1 cellular context compared by ENCODE assay signal in the genomic region with DNA sequence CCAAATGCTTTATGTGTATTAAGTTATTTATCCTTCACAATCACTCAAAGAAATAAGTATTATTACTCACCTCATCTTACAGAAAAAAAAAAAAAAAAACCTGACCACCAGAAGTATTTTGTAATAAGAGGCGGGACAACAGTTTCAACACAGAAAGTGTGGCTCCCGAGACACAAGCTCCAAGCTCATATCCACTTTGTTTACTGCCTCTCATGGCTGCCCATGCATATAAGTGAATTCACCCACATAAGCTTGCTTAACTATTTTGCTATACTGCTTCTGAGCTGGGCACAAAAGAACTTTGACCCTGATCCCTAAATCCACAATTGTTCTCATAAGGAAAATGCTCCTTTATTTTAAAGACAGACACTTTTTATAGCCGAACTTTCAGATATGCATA.
TF ChIP-seq lines count a peak whose summit lies in the region.

No MANE protein-coding gene starts in this region.

TF ChIP-seq in HepG2, 621 proteins besides CTCF, POLR2A, EP300 and RAD21 (continued from another document):
- TF ChIP-seq SOX13 (IDR thresholded peaks at IDR 0.05), result no peak
- TF ChIP-seq SOX13 (CRISPR knock-in tag; conservative IDR thresholded peaks at IDR 0.05 in 1 of 2, IDR thresholded peaks at IDR 0.05 in 1 of 2), result peak in 1 of 2 experiments; percentile 22; a peak in 1 of 4 replicates
- TF ChIP-seq ZMYM4 (CRISPR knock-in tag; IDR thresholded peaks at IDR 0.05), result 0 out of 2 replicates have a peak, but pooled peaks have one; percentile 23
- TF ChIP-seq DNMT3B (CRISPR knock-in tag; conservative IDR thresholded peaks at IDR 0.05), result no peak
- no peak for TF ChIP-seq CREB1 (IDR thresholded peaks at IDR 0.05)
- TF ChIP-seq CREB1 (CRISPR knock-in tag; IDR thresholded peaks at IDR 0.05), result peak; percentile 49; the same call in 1 of the 2 replicates
- TF ChIP-seq, protein P1, sequence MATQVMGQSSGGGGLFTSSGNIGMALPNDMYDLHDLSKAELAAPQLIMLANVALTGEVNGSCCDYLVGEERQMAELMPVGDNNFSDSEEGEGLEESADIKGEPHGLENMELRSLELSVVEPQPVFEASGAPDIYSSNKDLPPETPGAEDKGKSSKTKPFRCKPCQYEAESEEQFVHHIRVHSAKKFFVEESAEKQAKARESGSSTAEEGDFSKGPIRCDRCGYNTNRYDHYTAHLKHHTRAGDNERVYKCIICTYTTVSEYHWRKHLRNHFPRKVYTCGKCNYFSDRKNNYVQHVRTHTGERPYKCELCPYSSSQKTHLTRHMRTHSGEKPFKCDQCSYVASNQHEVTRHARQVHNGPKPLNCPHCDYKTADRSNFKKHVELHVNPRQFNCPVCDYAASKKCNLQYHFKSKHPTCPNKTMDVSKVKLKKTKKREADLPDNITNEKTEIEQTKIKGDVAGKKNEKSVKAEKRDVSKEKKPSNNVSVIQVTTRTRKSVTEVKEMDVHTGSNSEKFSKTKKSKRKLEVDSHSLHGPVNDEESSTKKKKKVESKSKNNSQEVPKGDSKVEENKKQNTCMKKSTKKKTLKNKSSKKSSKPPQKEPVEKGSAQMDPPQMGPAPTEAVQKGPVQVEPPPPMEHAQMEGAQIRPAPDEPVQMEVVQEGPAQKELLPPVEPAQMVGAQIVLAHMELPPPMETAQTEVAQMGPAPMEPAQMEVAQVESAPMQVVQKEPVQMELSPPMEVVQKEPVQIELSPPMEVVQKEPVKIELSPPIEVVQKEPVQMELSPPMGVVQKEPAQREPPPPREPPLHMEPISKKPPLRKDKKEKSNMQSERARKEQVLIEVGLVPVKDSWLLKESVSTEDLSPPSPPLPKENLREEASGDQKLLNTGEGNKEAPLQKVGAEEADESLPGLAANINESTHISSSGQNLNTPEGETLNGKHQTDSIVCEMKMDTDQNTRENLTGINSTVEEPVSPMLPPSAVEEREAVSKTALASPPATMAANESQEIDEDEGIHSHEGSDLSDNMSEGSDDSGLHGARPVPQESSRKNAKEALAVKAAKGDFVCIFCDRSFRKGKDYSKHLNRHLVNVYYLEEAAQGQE (IDR thresholded peaks at IDR 0.05; ENCODE audit: borderline replicate concordance in 1 of 2, low read depth in 1 of 2, low read length in 2 of 2), result no peak
- peak; percentile 24; the same call in 1 of the 2 replicates for TF ChIP-seq CEBPG (CRISPR knock-in tag; IDR thresholded peaks at IDR 0.05)
- TF ChIP-seq, protein P2, sequence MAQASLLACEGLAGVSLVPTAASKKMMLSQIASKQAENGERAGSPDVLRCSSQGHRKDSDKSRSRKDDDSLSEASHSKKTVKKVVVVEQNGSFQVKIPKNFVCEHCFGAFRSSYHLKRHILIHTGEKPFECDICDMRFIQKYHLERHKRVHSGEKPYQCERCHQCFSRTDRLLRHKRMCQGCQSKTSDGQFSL (CRISPR knock-in tag; IDR thresholded peaks at IDR 0.05), result no peak
- TF ChIP-seq ZFAT (CRISPR knock-in tag; conservative IDR thresholded peaks at IDR 0.05), result no peak
- TF ChIP-seq HNF4A (CRISPR knock-in tag; IDR thresholded peaks at IDR 0.05), result peak; percentile 28; the same call in 1 of the 2 replicates
- TF ChIP-seq, protein P3, sequence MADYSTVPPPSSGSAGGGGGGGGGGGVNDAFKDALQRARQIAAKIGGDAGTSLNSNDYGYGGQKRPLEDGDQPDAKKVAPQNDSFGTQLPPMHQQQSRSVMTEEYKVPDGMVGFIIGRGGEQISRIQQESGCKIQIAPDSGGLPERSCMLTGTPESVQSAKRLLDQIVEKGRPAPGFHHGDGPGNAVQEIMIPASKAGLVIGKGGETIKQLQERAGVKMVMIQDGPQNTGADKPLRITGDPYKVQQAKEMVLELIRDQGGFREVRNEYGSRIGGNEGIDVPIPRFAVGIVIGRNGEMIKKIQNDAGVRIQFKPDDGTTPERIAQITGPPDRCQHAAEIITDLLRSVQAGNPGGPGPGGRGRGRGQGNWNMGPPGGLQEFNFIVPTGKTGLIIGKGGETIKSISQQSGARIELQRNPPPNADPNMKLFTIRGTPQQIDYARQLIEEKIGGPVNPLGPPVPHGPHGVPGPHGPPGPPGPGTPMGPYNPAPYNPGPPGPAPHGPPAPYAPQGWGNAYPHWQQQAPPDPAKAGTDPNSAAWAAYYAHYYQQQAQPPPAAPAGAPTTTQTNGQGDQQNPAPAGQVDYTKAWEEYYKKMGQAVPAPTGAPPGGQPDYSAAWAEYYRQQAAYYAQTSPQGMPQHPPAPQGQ (CRISPR knock-in tag; IDR thresholded peaks at IDR 0.05; ENCODE audit: borderline replicate concordance), result no peak
- no peak for TF ChIP-seq ATM (IDR thresholded peaks at IDR 0.05; ENCODE audit: borderline replicate concordance)
- no peak for TF ChIP-seq TBL1XR1 (IDR thresholded peaks at IDR 0.05; ENCODE audit: borderline replicate concordance, low read length, partially characterized antibody)
- TF ChIP-seq, protein P4, sequence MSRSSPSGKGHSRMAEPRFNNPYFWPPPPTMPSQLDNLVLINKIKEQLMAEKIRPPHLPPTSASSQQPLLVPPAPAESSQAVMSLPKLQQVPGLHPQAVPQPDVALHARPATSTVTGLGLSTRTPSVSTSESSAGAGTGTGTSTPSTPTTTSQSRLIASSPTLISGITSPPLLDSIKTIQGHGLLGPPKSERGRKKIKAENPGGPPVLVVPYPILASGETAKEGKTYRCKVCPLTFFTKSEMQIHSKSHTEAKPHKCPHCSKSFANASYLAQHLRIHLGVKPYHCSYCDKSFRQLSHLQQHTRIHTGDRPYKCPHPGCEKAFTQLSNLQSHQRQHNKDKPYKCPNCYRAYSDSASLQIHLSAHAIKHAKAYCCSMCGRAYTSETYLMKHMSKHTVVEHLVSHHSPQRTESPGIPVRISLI (CRISPR knock-in tag; IDR thresholded peaks at IDR 0.05; ENCODE audit: borderline replicate concordance), result peak; percentile 67; the same call in 1 of the 2 replicates
- peak; percentile 36; the same call in 1 of the 2 replicates for TF ChIP-seq CEBPB (IDR thresholded peaks at IDR 0.05; ENCODE audit: borderline replicate concordance, low read depth, low read length)
